In the genomic region with DNA sequence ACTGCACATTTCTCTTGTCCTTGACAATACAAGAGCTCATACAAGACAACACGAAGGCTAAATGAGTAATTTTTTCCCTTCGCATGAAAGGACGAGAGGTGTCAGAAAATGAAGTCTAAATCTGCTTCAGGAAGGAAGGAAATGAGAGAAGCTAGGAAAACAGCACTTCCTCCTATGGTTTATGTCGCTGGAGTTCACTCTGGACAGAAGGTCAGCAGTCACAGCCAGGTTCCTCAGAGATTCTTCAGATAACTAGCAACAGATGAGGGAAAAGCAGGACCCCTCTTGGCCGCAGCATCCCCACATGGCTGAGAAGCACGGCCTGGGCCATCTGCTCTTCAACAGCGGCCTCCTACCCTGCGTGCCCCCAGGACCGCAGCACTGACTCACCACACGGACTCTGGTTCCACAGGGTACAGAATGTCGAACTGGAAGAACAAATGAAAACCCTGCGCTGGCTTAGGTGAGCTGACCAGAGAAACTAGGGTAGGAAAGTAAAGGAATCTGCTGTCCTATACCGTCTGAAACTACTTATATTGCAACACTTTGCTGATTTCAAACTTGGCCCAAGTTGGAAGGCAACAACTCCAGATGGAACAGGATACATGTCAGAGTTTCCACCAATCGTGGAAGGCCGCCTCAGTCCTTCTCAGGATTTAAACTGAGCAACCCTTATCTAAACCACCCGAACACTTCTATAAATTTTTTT, we compare ENCODE assay signal across 8 cellular contexts. TPM values are rescaled to one million over a fixed set of nuclear protein-coding genes. Genes with fewer than 3 reads are reported as not detected.
DNase-seq lines count a peak whose midpoint lies in the region; ATAC-seq and TF ChIP-seq lines count a peak whose summit lies in the region.

No MANE protein-coding gene starts in this region.

- intact Hi-C loops in left ventricle myocardium superior (cut with micrococcal nuclease): no loop called here

- H3K27me3 ChIP-seq in skeletal muscle tissue (ENCODE audit: control insufficient read depth in 3 of 3, insufficient read depth in 3 of 3, low read length in 3 of 3): no peaks in the 10 kb centered on the region

- H3K9me3 ChIP-seq in skeletal muscle tissue (ENCODE audit: control insufficient read depth in 3 of 3, low read length in 3 of 3): no peaks in the 10 kb centered on the region

- no peaks in the 10 kb centered on the region for H3K36me3 ChIP-seq in skeletal muscle tissue (ENCODE audit: control insufficient read depth in 3 of 3, insufficient read depth in 3 of 3, low read length in 3 of 3)

- H3K27ac Mint-ChIP-seq in WTC11: peak overlapping the region; percentile 58
- H3K27ac Mint-ChIP-seq in activated naive CD4-positive, alpha-beta T cell treated with anti-CD3 and anti-CD28 coated beads, Interleukin-2, amount 50 U/mL, for 72 hours: no peak overlapping the region

- H3K4me3 Mint-ChIP-seq in WTC11: no peak overlapping the region

- peaks cover 14% of the 10 kb centered on the region; the same call in 1 of the 2 replicates for H3K4me1 Mint-ChIP-seq in WTC11

- H3K4me1 ChIP-seq in skeletal muscle tissue (ENCODE audit: control insufficient read depth in 3 of 3, insufficient read depth in 3 of 3, low read length in 3 of 3): peaks cover 29 to 36% (median 32%) of the 10 kb centered on the region in 3 donors

- CTCF ChIA-PET in WTC11 (lab: Charles Lee): no interaction called here

- H3K9me3 Mint-ChIP-seq in WTC11: no peaks in the 10 kb centered on the region
- H3K9me3 Mint-ChIP-seq in activated naive CD4-positive, alpha-beta T cell treated with anti-CD3 and anti-CD28 coated beads, Interleukin-2, amount 50 U/mL, for 72 hours: no peaks in the 10 kb centered on the region

- peak overlapping the region in 2 of 3 donors; percentile 23 to 57 for H3K9ac ChIP-seq in skeletal muscle tissue (ENCODE audit: low read depth in 1 of 3, low read length in 3 of 3)

- POLR2A ChIA-PET in WTC11 (lab: Charles Lee): no interaction called here

- ATAC-seq in WTC11 (peak; percentile 61), left ventricle myocardium superior (peak; percentile 82)
- no peak for ATAC-seq in activated naive CD4-positive, alpha-beta T cell treated with anti-CD3 and anti-CD28 coated beads, Interleukin-2, amount 50 U/mL, for 72 hours

- DNase-seq in GM04504 (ENCODE audit: low read depth) (peak; percentile 74), WTC11 (ENCODE audit: low spot score) (no peak), left ventricle myocardium superior (peak; percentile 47), cortex of kidney (lab: John Stamatoyannopoulos, UW) (no peak), HPDE6-E6E7 (ENCODE audit: extremely low spot score) (no peak)
- no peak for DNase-seq in stimulated activated CD4-positive, alpha-beta T cell treated with anti-CD3 and anti-CD28 coated beads, Interleukin-15, amount 100 ng/mL, for 24 hours
- no peak for DNase-seq in activated naive CD4-positive, alpha-beta T cell treated with anti-CD3 and anti-CD28 coated beads, Interleukin-2, amount 50 U/mL, for 72 hours (ENCODE audit: low spot score in 2 of 2)

- H3K4me3 ChIP-seq in skeletal muscle tissue (ENCODE audit: low read length in 3 of 3): peak overlapping the region; percentile 30 to 57 (median 54)

- H3K27ac ChIP-seq in skeletal muscle tissue (ENCODE audit: low read depth, low read length): peak overlapping the region; percentile 68

- no peak for TF ChIP-seq CTCF in WTC11 (IDR thresholded peaks at IDR 0.05)

- H3K27me3 Mint-ChIP-seq in WTC11 (ENCODE audit: low read depth): no peaks in the 10 kb centered on the region

- no peaks in the 10 kb centered on the region for H3K36me3 Mint-ChIP-seq in WTC11
- H3K36me3 Mint-ChIP-seq in activated naive CD4-positive, alpha-beta T cell treated with anti-CD3 and anti-CD28 coated beads, Interleukin-2, amount 50 U/mL, for 72 hours: no peaks in the 10 kb centered on the region

TF ChIP-seq in WTC11, 78 proteins besides CTCF, POLR2A, EP300 and RAD21:
- no peak for TF ChIP-seq ZNF317 (CRISPR knock-in tag; IDR thresholded peaks at IDR 0.05; ENCODE audit: borderline replicate concordance, low read depth)
- TF ChIP-seq, protein P1, sequence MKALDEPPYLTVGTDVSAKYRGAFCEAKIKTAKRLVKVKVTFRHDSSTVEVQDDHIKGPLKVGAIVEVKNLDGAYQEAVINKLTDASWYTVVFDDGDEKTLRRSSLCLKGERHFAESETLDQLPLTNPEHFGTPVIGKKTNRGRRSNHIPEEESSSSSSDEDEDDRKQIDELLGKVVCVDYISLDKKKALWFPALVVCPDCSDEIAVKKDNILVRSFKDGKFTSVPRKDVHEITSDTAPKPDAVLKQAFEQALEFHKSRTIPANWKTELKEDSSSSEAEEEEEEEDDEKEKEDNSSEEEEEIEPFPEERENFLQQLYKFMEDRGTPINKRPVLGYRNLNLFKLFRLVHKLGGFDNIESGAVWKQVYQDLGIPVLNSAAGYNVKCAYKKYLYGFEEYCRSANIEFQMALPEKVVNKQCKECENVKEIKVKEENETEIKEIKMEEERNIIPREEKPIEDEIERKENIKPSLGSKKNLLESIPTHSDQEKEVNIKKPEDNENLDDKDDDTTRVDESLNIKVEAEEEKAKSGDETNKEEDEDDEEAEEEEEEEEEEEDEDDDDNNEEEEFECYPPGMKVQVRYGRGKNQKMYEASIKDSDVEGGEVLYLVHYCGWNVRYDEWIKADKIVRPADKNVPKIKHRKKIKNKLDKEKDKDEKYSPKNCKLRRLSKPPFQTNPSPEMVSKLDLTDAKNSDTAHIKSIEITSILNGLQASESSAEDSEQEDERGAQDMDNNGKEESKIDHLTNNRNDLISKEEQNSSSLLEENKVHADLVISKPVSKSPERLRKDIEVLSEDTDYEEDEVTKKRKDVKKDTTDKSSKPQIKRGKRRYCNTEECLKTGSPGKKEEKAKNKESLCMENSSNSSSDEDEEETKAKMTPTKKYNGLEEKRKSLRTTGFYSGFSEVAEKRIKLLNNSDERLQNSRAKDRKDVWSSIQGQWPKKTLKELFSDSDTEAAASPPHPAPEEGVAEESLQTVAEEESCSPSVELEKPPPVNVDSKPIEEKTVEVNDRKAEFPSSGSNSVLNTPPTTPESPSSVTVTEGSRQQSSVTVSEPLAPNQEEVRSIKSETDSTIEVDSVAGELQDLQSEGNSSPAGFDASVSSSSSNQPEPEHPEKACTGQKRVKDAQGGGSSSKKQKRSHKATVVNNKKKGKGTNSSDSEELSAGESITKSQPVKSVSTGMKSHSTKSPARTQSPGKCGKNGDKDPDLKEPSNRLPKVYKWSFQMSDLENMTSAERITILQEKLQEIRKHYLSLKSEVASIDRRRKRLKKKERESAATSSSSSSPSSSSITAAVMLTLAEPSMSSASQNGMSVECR (CRISPR knock-in tag; IDR thresholded peaks at IDR 0.05; ENCODE audit: borderline replicate concordance): no peak
TF ChIP-seq in WTC11: peak in this region for 0.

RNA-seq across cellular contexts. Expression of a gene that starts 26.3 kb away (rescaled TPM):
- total RNA-seq in WTC11 (2021) (19.7 to 25.3 TPM (median 22.2 TPM) in 3 replicates), left ventricle myocardium superior (5.5 TPM), skeletal muscle tissue (15.1 TPM)
- 1 to 10 TPM; 3.2 to 3.4 TPM for total RNA-seq in activated naive CD4-positive, alpha-beta T cell treated with anti-CD3 and anti-CD28 coated beads, Interleukin-2, amount 50 U/mL, for 72 hours

Comparison
In these comparisons a context has a peak if more than half of its experiments do, and no peak if none do; other contexts are left out.
1. DNase-seq: peak in GM04504 (single experiment) and left ventricle myocardium superior (single experiment); none in WTC11 (single experiment), stimulated activated CD4-positive, alpha-beta T cell treated with anti-CD3 and anti-CD28 coated beads, Interleukin-15, amount 100 ng/mL, for 24 hours (single experiment), cortex of kidney (single experiment), activated naive CD4-positive, alpha-beta T cell treated with anti-CD3 and anti-CD28 coated beads, Interleukin-2, amount 50 U/mL, for 72 hours (0 of 2) and HPDE6-E6E7 (single experiment).
2. ATAC-seq: peak in WTC11 (single experiment) and left ventricle myocardium superior (single experiment); none in activated naive CD4-positive, alpha-beta T cell treated with anti-CD3 and anti-CD28 coated beads, Interleukin-2, amount 50 U/mL, for 72 hours (0 of 2).